Comparison of ENCODE assay signal across 9 cellular contexts in the genomic region with DNA sequence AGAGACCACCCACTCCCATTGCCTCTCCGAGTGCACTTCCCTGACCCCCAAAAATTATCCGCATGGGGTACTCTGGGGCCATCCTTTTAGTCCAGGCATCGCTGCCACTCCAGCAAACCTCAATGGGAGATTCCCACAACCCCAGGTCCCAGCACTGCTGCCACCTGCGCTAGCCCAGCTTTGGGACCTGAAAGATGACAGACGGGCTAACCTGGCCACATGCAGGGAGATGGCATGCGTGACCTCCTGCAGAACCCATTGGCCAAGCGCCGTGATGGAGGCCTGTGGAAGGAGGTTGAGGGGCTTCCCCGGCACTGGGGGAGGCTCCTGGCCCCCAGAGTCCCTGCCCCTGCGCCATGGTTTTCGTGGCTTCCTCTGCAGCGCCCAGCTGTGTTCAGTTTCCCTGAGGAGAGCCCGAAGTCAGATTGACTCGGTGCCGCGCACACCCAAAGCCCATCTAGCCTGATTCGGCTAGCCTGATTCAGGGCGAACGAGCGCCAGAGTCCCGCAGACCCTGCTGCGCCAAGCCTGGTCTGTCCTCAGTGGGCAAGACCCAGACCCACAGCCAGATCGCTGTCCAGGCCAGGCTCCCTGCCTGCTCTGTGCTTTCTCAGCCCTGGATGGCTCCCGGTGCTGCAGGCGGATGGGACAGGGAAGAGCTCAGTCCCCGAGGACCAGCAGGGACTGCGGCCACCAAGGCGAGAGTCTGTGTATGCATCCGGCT. TPM values are rescaled to one million over a fixed set of nuclear protein-coding genes. Genes with fewer than 3 reads are reported as not detected.
DNase-seq lines count a peak whose midpoint lies in the region; ATAC-seq lines count a peak whose summit lies in the region.
"Had no signal": no experiment of that assay in that cellular context is flagged by ENCODE, and none has a peak within 500 bp of the region (broad histone marks: within the 10 kb centered on the region; RNA-seq: fewer than 3 reads in every experiment).

No MANE protein-coding gene starts in this region.

- peak overlapping the region; percentile 92 for H3K18ac ChIP-seq in neuronal stem cell (ENCODE audit: low read length)

- H3K23ac ChIP-seq in neuronal stem cell (ENCODE audit: low read depth, low read length, poor library complexity) = peak overlapping the region; percentile 86

- H3K4me1 ChIP-seq in neuronal stem cell (ENCODE audit: control insufficient read depth in 2 of 2, insufficient read depth in 1 of 2, low read depth in 1 of 2, low read length in 2 of 2) = peaks cover 18 to 27% of the 10 kb centered on the region in 2 donors

- H3K36me3 Mint-ChIP-seq in IgD-negative memory B cell = no peaks in the 10 kb centered on the region
- peaks cover 1% of the 10 kb centered on the region for H3K36me3 Mint-ChIP-seq in central memory CD8-positive, alpha-beta T cell (ENCODE audit: insufficient read depth)

- peaks cover 27 to 72% (median 53%) of the 10 kb centered on the region in 3 experiments for H3K27me3 ChIP-seq in neuronal stem cell (ENCODE audit: control insufficient read depth in 3 of 3, insufficient read depth in 3 of 3, low read depth in 1 of 3, low read length in 3 of 3)

- no CpG with 5 or more reads among the region's 29 CpGs for WGBS in neuronal stem cell (ENCODE audit: extremely low coverage in 2 of 2, insufficient read length in 2 of 2, insufficient replicate concordance in 1 of 2), 2 donors

- no peaks in the 10 kb centered on the region for H3K9me3 Mint-ChIP-seq in IgD-negative memory B cell
- H3K9me3 Mint-ChIP-seq in central memory CD8-positive, alpha-beta T cell = no peaks in the 10 kb centered on the region

- peak; percentile 38 to 64 for DNase-seq in NCI-H524 (lab: John Stamatoyannopoulos, UW)
- no peak for DNase-seq in NCI-H524 treated with DMSO at 0.1 percent for 48 hours (lab: John Stamatoyannopoulos, UW)
- DNase-seq in central memory CD8-positive, alpha-beta T cell (ENCODE audit: low spot score in 2 of 2) = no peak
- DNase-seq in neuronal stem cell (ENCODE audit: low spot score) = peak; percentile 52
- DNase-seq in epidermal melanocyte (ENCODE audit: insufficient read length, low spot score) = no peak
- no peak for DNase-seq in NCI-H1092 treated with DMSO at 0.1 percent for 48 hours (lab: John Stamatoyannopoulos, UW)
- DNase-seq in DMS79 treated with DMSO at 0.1 percent for 48 hours (lab: John Stamatoyannopoulos, UW) = no peak

- peak overlapping the region; percentile 95 for H3K4me2 ChIP-seq in neuronal stem cell (ENCODE audit: insufficient read depth, low read length, poor library complexity, severe bottlenecking)

- H4K8ac ChIP-seq in neuronal stem cell (ENCODE audit: low read depth, low read length) = no peak overlapping the region

- H2BK120ac ChIP-seq in neuronal stem cell (ENCODE audit: low read depth, low read length) = peak overlapping the region; percentile 93

- H3K79me1 ChIP-seq in neuronal stem cell (ENCODE audit: low read depth, low read length) = peaks cover 2% of the 10 kb centered on the region

- peak overlapping the region; percentile 86 for H2BK12ac ChIP-seq in neuronal stem cell (ENCODE audit: low read length)

- H3K9ac ChIP-seq in neuronal stem cell (ENCODE audit: low read depth, low read length, poor library complexity) = peak overlapping the region; percentile 50

- peak overlapping the region; percentile 59 to 83 (median 63) for H3K4me3 Mint-ChIP-seq in IgD-negative memory B cell
- H3K4me3 Mint-ChIP-seq in central memory CD8-positive, alpha-beta T cell = peak overlapping the region; percentile 11

- peak overlapping the region in 1 of 2 donors; percentile 60 for H3K4me3 ChIP-seq in neuronal stem cell (ENCODE audit: low read length in 2 of 2)

- peak overlapping the region; percentile 60 for H2AK5ac ChIP-seq in neuronal stem cell (ENCODE audit: low read depth, low read length)

- peak overlapping the region; percentile 76 for H3K14ac ChIP-seq in neuronal stem cell (ENCODE audit: low read length)

- H2BK15ac ChIP-seq in neuronal stem cell (ENCODE audit: low read length) = no peak overlapping the region

- peaks cover 0 to 4% of the 10 kb centered on the region in 2 donors for H3K36me3 ChIP-seq in neuronal stem cell (replicated peaks in 1 of 2; ENCODE audit: control insufficient read depth in 2 of 2, insufficient read depth in 2 of 2, low read length in 2 of 2)

- no peak overlapping the region for H3K27ac Mint-ChIP-seq in IgD-negative memory B cell
- no peak overlapping the region for H3K27ac Mint-ChIP-seq in central memory CD8-positive, alpha-beta T cell (ENCODE audit: low read depth)

- peaks cover 37% of the 10 kb centered on the region for H3K27me3 Mint-ChIP-seq in IgD-negative memory B cell
- H3K27me3 Mint-ChIP-seq in central memory CD8-positive, alpha-beta T cell = peaks cover 26% of the 10 kb centered on the region

- H3K4me1 Mint-ChIP-seq in IgD-negative memory B cell = peaks cover 0 to 4% (median 3%) of the 10 kb centered on the region in 3 donors
- H3K4me1 Mint-ChIP-seq in central memory CD8-positive, alpha-beta T cell = no peaks in the 10 kb centered on the region

- H4K91ac ChIP-seq in neuronal stem cell (ENCODE audit: low read depth, low read length, poor library complexity) = no peak overlapping the region

- H2BK5ac ChIP-seq in neuronal stem cell (ENCODE audit: low read length) = peak overlapping the region; percentile 70

- peaks cover 3 to 25% of the 10 kb centered on the region in 2 donors for H3K9me3 ChIP-seq in neuronal stem cell (replicated peaks in 1 of 2; ENCODE audit: control insufficient read depth in 2 of 2, insufficient read depth in 1 of 2, low read depth in 1 of 2, low read length in 2 of 2)

- no peak overlapping the region for H3K27ac ChIP-seq in neuronal stem cell (replicated peaks; ENCODE audit: low read length)
- H3K27ac ChIP-seq: dorsolateral prefrontal cortex had no signal

- no peak for ATAC-seq in central memory CD8-positive, alpha-beta T cell (replicated peaks; ENCODE audit: extremely low read depth, poor library complexity, severe bottlenecking)

- no peak overlapping the region for H3K4ac ChIP-seq in neuronal stem cell (ENCODE audit: low read length)

- peak overlapping the region; percentile 100 for H2AFZ ChIP-seq in neuronal stem cell (ENCODE audit: low read length)

RNA-seq across cellular contexts. Expression of gene WNT7B, which starts 0.8 kb away (rescaled TPM):
- polyA plus RNA-seq in IgD-negative memory B cell = not detected
- polyA plus RNA-seq in neuronal stem cell (2013, experiment 1 of 2) = 8.6 TPM
- polyA plus RNA-seq in neuronal stem cell (2013, experiment 2 of 2) = 8.5 TPM

Comparison
In these comparisons a context has a peak if more than half of its experiments do, and no peak if none do; other contexts are left out.
1. DNase-seq: peak in NCI-H524 (2 of 2) and neuronal stem cell (single experiment); none in NCI-H524 treated with DMSO at 0.1 percent for 48 hours (single experiment), central memory CD8-positive, alpha-beta T cell (0 of 2), epidermal melanocyte (single experiment), NCI-H1092 treated with DMSO at 0.1 percent for 48 hours (single experiment) and DMS79 treated with DMSO at 0.1 percent for 48 hours (single experiment).